In the genomic region with DNA sequence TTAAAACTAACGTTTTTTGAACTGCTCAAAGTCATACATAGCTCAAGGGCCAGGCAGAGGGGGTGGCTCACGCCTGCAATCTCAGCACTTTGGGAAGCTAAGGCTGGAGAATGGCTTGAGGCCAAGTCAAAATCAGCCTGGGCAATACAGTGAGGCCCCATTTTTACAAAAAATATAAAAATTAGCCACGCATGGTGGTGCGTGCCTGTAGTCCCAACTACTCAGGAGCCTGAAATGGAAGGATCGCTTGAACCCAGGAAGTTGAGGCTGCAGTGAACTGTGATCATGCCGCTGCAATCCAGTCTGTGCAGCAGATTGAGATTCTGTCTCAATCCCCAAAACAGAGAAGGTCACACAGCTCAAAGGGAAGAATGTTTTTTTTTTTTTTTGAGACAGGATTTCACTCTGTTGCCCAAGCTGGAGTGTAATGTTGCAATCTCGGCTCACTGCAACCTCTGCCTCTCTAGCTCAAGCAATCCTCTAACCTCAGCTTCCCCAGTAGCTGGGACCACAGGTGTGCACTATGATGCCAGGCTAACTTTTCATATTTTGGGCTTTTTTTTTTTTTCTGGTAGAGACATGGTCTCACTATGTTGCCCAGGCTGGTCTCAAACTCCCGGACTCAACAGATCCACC, we compare ENCODE assay signal across 15 cellular contexts. TPM values are rescaled to one million over a fixed set of nuclear protein-coding genes. Genes with fewer than 3 reads are reported as not detected.
DNase-seq lines count a peak whose midpoint lies in the region; ATAC-seq and TF ChIP-seq lines count a peak whose summit lies in the region.
"Had no signal": no experiment of that assay in that cellular context is flagged by ENCODE, and none has a peak within 500 bp of the region (broad histone marks: within the 10 kb centered on the region; RNA-seq: fewer than 3 reads in every experiment).

No MANE protein-coding gene starts in this region.

- peaks cover 0 to 9% of the 10 kb centered on the region in 2 experiments; a peak in 2 of 4 replicates for H3K4me1 ChIP-seq in SK-N-SH (ENCODE audit: control insufficient read depth in 1 of 2, insufficient read depth in 2 of 2, low read depth in 1 of 2, low read length in 1 of 2)

- no peak overlapping the region for H3K9ac ChIP-seq in SK-N-SH

- no peak overlapping the region for H2AFZ ChIP-seq in SK-N-SH (ENCODE audit: low read depth)

- H3K4me3 Mint-ChIP-seq in activated CD4-positive, alpha-beta T cell treated with anti-CD3 and anti-CD28 coated beads, Interleukin-2, amount 10 ng/mL, durations not matched to agents 7 days and 5 days = no peak overlapping the region
- no peak overlapping the region for H3K4me3 Mint-ChIP-seq in activated CD4-positive, alpha-beta T cell treated with anti-CD3 and anti-CD28 coated beads, Interleukin-2, amount 10 ng/mL, durations not matched to agents 24 days and 14 days
- peak overlapping the region in 2 of 3 donors; percentile 17 to 96 for H3K4me3 Mint-ChIP-seq in T-cell
- H3K4me3 Mint-ChIP-seq in stimulated activated effector memory CD8-positive, alpha-beta T cell treated with anti-CD3 and anti-CD28 coated beads, Interleukin-12 subunit alpha, Interleukin-12 subunit beta, amount 100 ng/mL, for 72 hours = no peak overlapping the region
- H3K4me3 Mint-ChIP-seq: H9; stimulated activated memory B cell treated with anti-CD40 and anti-IgM and Interleukin-4, amounts not matched to agents 10 μg/mL and 1 μg/mL and 100 μg/mL, for 72 hours had no signal

- no peak overlapping the region for H3K4me3 ChIP-seq in SK-N-SH (ENCODE audit: low read depth in 2 of 2, low read length in 1 of 2)

- no peaks in the 10 kb centered on the region for H3K27me3 ChIP-seq in SK-N-SH (ENCODE audit: insufficient read depth)

- 88% methylated on average over 8 of the region's 8 CpGs for WGBS in SK-N-SH (ENCODE audit: low lambda C conversion rate)

- ATAC-seq in T-cell (replicated peaks in 1 of 4) = no peak
- no peak for ATAC-seq in stimulated activated effector memory CD8-positive, alpha-beta T cell treated with anti-CD3 and anti-CD28 coated beads, Interleukin-12 subunit alpha, Interleukin-12 subunit beta, amount 100 ng/mL, for 72 hours
- ATAC-seq in GM19395 (IDR thresholded peaks at IDR 0.05; ENCODE audit: unreplicated experiment) = no peak
- ATAC-seq: stimulated activated memory B cell treated with anti-CD40 and anti-IgM and Interleukin-4, amounts not matched to agents 10 μg/mL and 1 μg/mL and 100 μg/mL, for 72 hours had no signal

- no peak overlapping the region for H3K27ac ChIP-seq in SK-N-SH (ENCODE audit: low read depth in 2 of 2, low read length in 1 of 2)

- intact Hi-C loops in activated CD4-positive, alpha-beta T cell treated with anti-CD3 and anti-CD28 coated beads, Interleukin-2, amount 10 ng/mL, durations not matched to agents 24 days and 14 days (cut with micrococcal nuclease) = loop anchor here (5.0 kb wide), 1 partner anchor 149 kb away; the partner anchor contains the start of gene OXA1L

- no peak for TF ChIP-seq RAD21 in SK-N-SH (IDR thresholded peaks at IDR 0.05; ENCODE audit: low read length)

- no peaks in the 10 kb centered on the region for H3K9me3 ChIP-seq in SK-N-SH

- no peak for DNase-seq in activated CD4-positive, alpha-beta T cell treated with anti-CD3 and anti-CD28 coated beads, Interleukin-2, amount 10 ng/mL, durations not matched to agents 7 days and 5 days
- DNase-seq in activated CD4-positive, alpha-beta T cell treated with anti-CD3 and anti-CD28 coated beads, Interleukin-2, amount 10 ng/mL, durations not matched to agents 24 days and 14 days = no peak
- DNase-seq in T-cell = no peak
- peak; percentile 26 for DNase-seq in fibroblast of the conjunctiva (ENCODE audit: low read depth)
- no peak for DNase-seq in stimulated activated effector memory CD8-positive, alpha-beta T cell treated with anti-CD3 and anti-CD28 coated beads, Interleukin-12 subunit alpha, Interleukin-12 subunit beta, amount 100 ng/mL, for 72 hours (ENCODE audit: low spot score in 2 of 2)
- DNase-seq in SHP77 treated with DMSO at 0.1 percent for 48 hours (lab: John Stamatoyannopoulos, UW) = no peak
- no peak for DNase-seq in SK-N-SH
- DNase-seq: 8988T; H9; NCI-H1048; NCI-H774; stimulated activated CD4-positive, alpha-beta T cell treated with anti-CD3 and anti-CD28 coated beads, Interleukin-15, amount 100 ng/mL, for 24 hours; T-helper 9 cell had no signal

- H3K79me2 ChIP-seq in SK-N-SH (ENCODE audit: insufficient read depth) = peaks cover 77% of the 10 kb centered on the region

- CTCF ChIA-PET in activated CD4-positive, alpha-beta T cell treated with anti-CD3 and anti-CD28 coated beads, Interleukin-2, amount 10 ng/mL, durations not matched to agents 7 days and 5 days (lab: Charles Lee) = interaction anchor here (0.9 to 5.9 kb wide), 7 partner anchors 11 to 346 kb away, joined by 3 to 45 read pairs (median 5); partner anchors contain the start of gene PRMT5
- CTCF ChIA-PET in T-cell (lab: Charles Lee) = interaction anchor here (0.5 to 2.2 kb wide), 8 partner anchors 14 to 1418 kb away, joined by 3 to 8 read pairs (median 3); partner anchors contain the start of genes DAD1 (in 1 of the 2) and PRMT5 (in 1 of the 2)
- CTCF ChIA-PET in SK-N-SH (lab: Yijun Ruan, JAX) = interaction anchor here (0.6 to 6.8 kb wide), 5 partner anchors 15 to 93 kb away, joined by 3 to 34 read pairs (median 6); no protein-coding TSS in a partner anchor

- TF ChIP-seq EP300 in SK-N-SH (IDR thresholded peaks at IDR 0.05; ENCODE audit: borderline replicate concordance in 1 of 2, low read depth in 1 of 2, low read length in 1 of 2) = no peak

- no peaks in the 10 kb centered on the region for H4K20me1 ChIP-seq in SK-N-SH (ENCODE audit: insufficient read depth)

- peaks cover 11 to 28% of the 10 kb centered on the region in 2 experiments for H3K36me3 ChIP-seq in SK-N-SH (replicated peaks in 1 of 2; ENCODE audit: control insufficient read depth in 1 of 2, insufficient read depth in 2 of 2, low read length in 1 of 2)

- no peak for TF ChIP-seq CTCF in SK-N-SH (IDR thresholded peaks at IDR 0.05)

- peaks cover 43% of the 10 kb centered on the region for H3K36me3 Mint-ChIP-seq in activated CD4-positive, alpha-beta T cell treated with anti-CD3 and anti-CD28 coated beads, Interleukin-2, amount 10 ng/mL, durations not matched to agents 7 days and 5 days (ENCODE audit: low read depth)
- peaks cover 60% of the 10 kb centered on the region for H3K36me3 Mint-ChIP-seq in activated CD4-positive, alpha-beta T cell treated with anti-CD3 and anti-CD28 coated beads, Interleukin-2, amount 10 ng/mL, durations not matched to agents 24 days and 14 days (ENCODE audit: low read depth)
- H3K36me3 Mint-ChIP-seq in T-cell = peaks cover 21% of the 10 kb centered on the region
- H3K36me3 Mint-ChIP-seq in stimulated activated effector memory CD8-positive, alpha-beta T cell treated with anti-CD3 and anti-CD28 coated beads, Interleukin-12 subunit alpha, Interleukin-12 subunit beta, amount 100 ng/mL, for 72 hours = peaks cover 98% of the 10 kb centered on the region

- no peaks in the 10 kb centered on the region for H3K27me3 Mint-ChIP-seq in activated CD4-positive, alpha-beta T cell treated with anti-CD3 and anti-CD28 coated beads, Interleukin-2, amount 10 ng/mL, durations not matched to agents 7 days and 5 days
- H3K27me3 Mint-ChIP-seq in activated CD4-positive, alpha-beta T cell treated with anti-CD3 and anti-CD28 coated beads, Interleukin-2, amount 10 ng/mL, durations not matched to agents 24 days and 14 days = peaks cover 2% of the 10 kb centered on the region
- peaks cover 0 to 4% of the 10 kb centered on the region in 2 donors for H3K27me3 Mint-ChIP-seq in T-cell
- H3K27me3 Mint-ChIP-seq: stimulated activated memory B cell treated with anti-CD40 and anti-IgM and Interleukin-4, amounts not matched to agents 10 μg/mL and 1 μg/mL and 100 μg/mL, for 72 hours had no signal

- peaks cover 5% of the 10 kb centered on the region for H3F3A ChIP-seq in SK-N-SH (replicated peaks; ENCODE audit: insufficient read depth)

- H3K4me1 Mint-ChIP-seq in activated CD4-positive, alpha-beta T cell treated with anti-CD3 and anti-CD28 coated beads, Interleukin-2, amount 10 ng/mL, durations not matched to agents 7 days and 5 days = peaks cover 52% of the 10 kb centered on the region
- peaks cover 35% of the 10 kb centered on the region for H3K4me1 Mint-ChIP-seq in activated CD4-positive, alpha-beta T cell treated with anti-CD3 and anti-CD28 coated beads, Interleukin-2, amount 10 ng/mL, durations not matched to agents 24 days and 14 days
- peaks cover 60 to 67% (median 66%) of the 10 kb centered on the region in 3 donors for H3K4me1 Mint-ChIP-seq in T-cell
- H3K4me1 Mint-ChIP-seq in stimulated activated effector memory CD8-positive, alpha-beta T cell treated with anti-CD3 and anti-CD28 coated beads, Interleukin-12 subunit alpha, Interleukin-12 subunit beta, amount 100 ng/mL, for 72 hours = peaks cover 28% of the 10 kb centered on the region

- POLR2A ChIA-PET in activated CD4-positive, alpha-beta T cell treated with anti-CD3 and anti-CD28 coated beads, Interleukin-2, amount 10 ng/mL, durations not matched to agents 7 days and 5 days (lab: Charles Lee) = no interaction called here
- POLR2A ChIA-PET in T-cell (lab: Charles Lee) (interaction anchor here (0.6 to 1.4 kb wide), 5 partner anchors 30 to 945 kb away, joined by 3 to 4 read pairs (median 4); partner anchors contain the start of gene LRP10 (in 1 of the 2)), SK-N-SH (lab: Yijun Ruan, JAX) (interaction anchor here (0.6 kb wide), 1 partner anchor 44 kb away, joined by 3 read pairs; no protein-coding TSS in a partner anchor)

- H3K27ac Mint-ChIP-seq in activated CD4-positive, alpha-beta T cell treated with anti-CD3 and anti-CD28 coated beads, Interleukin-2, amount 10 ng/mL, durations not matched to agents 7 days and 5 days = peak overlapping the region; percentile 3
- no peak overlapping the region for H3K27ac Mint-ChIP-seq in activated CD4-positive, alpha-beta T cell treated with anti-CD3 and anti-CD28 coated beads, Interleukin-2, amount 10 ng/mL, durations not matched to agents 24 days and 14 days
- peak overlapping the region; percentile 34 to 52 for H3K27ac Mint-ChIP-seq in T-cell
- H3K27ac Mint-ChIP-seq in stimulated activated effector memory CD8-positive, alpha-beta T cell treated with anti-CD3 and anti-CD28 coated beads, Interleukin-12 subunit alpha, Interleukin-12 subunit beta, amount 100 ng/mL, for 72 hours = peak overlapping the region; percentile 17
- H3K27ac Mint-ChIP-seq: H9; stimulated activated memory B cell treated with anti-CD40 and anti-IgM and Interleukin-4, amounts not matched to agents 10 μg/mL and 1 μg/mL and 100 μg/mL, for 72 hours had no signal

- H3K4me2 ChIP-seq in SK-N-SH = no peak overlapping the region

- no peaks in the 10 kb centered on the region for H3K9me2 ChIP-seq in SK-N-SH

- H3K9me3 Mint-ChIP-seq in activated CD4-positive, alpha-beta T cell treated with anti-CD3 and anti-CD28 coated beads, Interleukin-2, amount 10 ng/mL, durations not matched to agents 7 days and 5 days = no peaks in the 10 kb centered on the region
- no peaks in the 10 kb centered on the region for H3K9me3 Mint-ChIP-seq in activated CD4-positive, alpha-beta T cell treated with anti-CD3 and anti-CD28 coated beads, Interleukin-2, amount 10 ng/mL, durations not matched to agents 24 days and 14 days
- no peaks in the 10 kb centered on the region for H3K9me3 Mint-ChIP-seq in T-cell
- H3K9me3 Mint-ChIP-seq in stimulated activated effector memory CD8-positive, alpha-beta T cell treated with anti-CD3 and anti-CD28 coated beads, Interleukin-12 subunit alpha, Interleukin-12 subunit beta, amount 100 ng/mL, for 72 hours = no peaks in the 10 kb centered on the region
- H3K9me3 Mint-ChIP-seq: stimulated activated memory B cell treated with anti-CD40 and anti-IgM and Interleukin-4, amounts not matched to agents 10 μg/mL and 1 μg/mL and 100 μg/mL, for 72 hours had no signal

RNA-seq across cellular contexts. Expression of gene RBM23, which starts 2.9 kb away (rescaled TPM):
- total RNA-seq in activated CD4-positive, alpha-beta T cell treated with anti-CD3 and anti-CD28 coated beads, Interleukin-2, amount 10 ng/mL, durations not matched to agents 7 days and 5 days = 10 to 100 TPM; 79.0 to 79.6 TPM
- total RNA-seq in activated CD4-positive, alpha-beta T cell treated with anti-CD3 and anti-CD28 coated beads, Interleukin-2, amount 10 ng/mL, durations not matched to agents 24 days and 14 days = 82.7 and 90.2 TPM in 2 replicates
- total RNA-seq in T-cell = 100 to 1,000 TPM in 1 of 5 donors, 10 to 100 TPM in 4; 88.7 to 102 (median 94.7) TPM
- polyA plus RNA-seq in SK-N-SH (2012; rRNA removed) = 52.4 and 65.5 TPM in 2 replicates
- 70.3 and 76.0 TPM in 2 replicates for polyA plus RNA-seq in SK-N-SH (2012; cell fraction: cytosol; rRNA removed)
- 97.7 and 97.9 TPM in 2 replicates for polyA plus RNA-seq in SK-N-SH (2012; cell fraction: nucleus; rRNA removed)

RNA-seq across cellular contexts. Expression of gene PRMT5, which starts 13.2 kb away (rescaled TPM):
- 10 to 100 TPM; 52.6 to 56.8 TPM for total RNA-seq in activated CD4-positive, alpha-beta T cell treated with anti-CD3 and anti-CD28 coated beads, Interleukin-2, amount 10 ng/mL, durations not matched to agents 7 days and 5 days
- total RNA-seq in activated CD4-positive, alpha-beta T cell treated with anti-CD3 and anti-CD28 coated beads, Interleukin-2, amount 10 ng/mL, durations not matched to agents 24 days and 14 days = 198 and 200 TPM in 2 replicates
- total RNA-seq in T-cell = 10 to 100 TPM; 17.7 to 45.3 (median 37.5) TPM
- 132 and 174 TPM in 2 replicates for polyA plus RNA-seq in SK-N-SH (2012; rRNA removed)
- 103 and 123 TPM in 2 replicates for polyA plus RNA-seq in SK-N-SH (2012; cell fraction: cytosol; rRNA removed)
- 158 and 224 TPM in 2 replicates for polyA plus RNA-seq in SK-N-SH (2012; cell fraction: nucleus; rRNA removed)

RNA-seq across cellular contexts. Expression of gene REM2, which starts 33.0 kb away (rescaled TPM):
- under 1 TPM; 0.52 to 0.69 TPM for total RNA-seq in activated CD4-positive, alpha-beta T cell treated with anti-CD3 and anti-CD28 coated beads, Interleukin-2, amount 10 ng/mL, durations not matched to agents 7 days and 5 days
- 0.28 and 0.33 TPM in 2 replicates for total RNA-seq in activated CD4-positive, alpha-beta T cell treated with anti-CD3 and anti-CD28 coated beads, Interleukin-2, amount 10 ng/mL, durations not matched to agents 24 days and 14 days
- total RNA-seq in T-cell = 10 to 100 TPM in 1 of 5 donors, 1 to 10 TPM in 4; 4.1 to 10.6 (median 6.2) TPM
- 0.26 and 0.36 TPM in 2 replicates for polyA plus RNA-seq in SK-N-SH (2012; rRNA removed)
- polyA plus RNA-seq in SK-N-SH (2012; cell fraction: cytosol; rRNA removed) = 0.12 and 0.17 TPM in 2 replicates
- 1.2 TPM in 2 replicates for polyA plus RNA-seq in SK-N-SH (2012; cell fraction: nucleus; rRNA removed)

RNA-seq across cellular contexts. Expression of gene HAUS4, which starts 40.9 kb away (rescaled TPM):
- total RNA-seq in activated CD4-positive, alpha-beta T cell treated with anti-CD3 and anti-CD28 coated beads, Interleukin-2, amount 10 ng/mL, durations not matched to agents 7 days and 5 days = 10 to 100 TPM; 67.4 to 68.6 TPM
- total RNA-seq in activated CD4-positive, alpha-beta T cell treated with anti-CD3 and anti-CD28 coated beads, Interleukin-2, amount 10 ng/mL, durations not matched to agents 24 days and 14 days = 59.4 and 63.1 TPM in 2 replicates
- 10 to 100 TPM; 19.2 to 37.1 (median 23.8) TPM for total RNA-seq in T-cell
- 25.0 and 27.3 TPM in 2 replicates for polyA plus RNA-seq in SK-N-SH (2012; rRNA removed)
- 20.8 and 25.7 TPM in 2 replicates for polyA plus RNA-seq in SK-N-SH (2012; cell fraction: cytosol; rRNA removed)
- 32.3 and 38.8 TPM in 2 replicates for polyA plus RNA-seq in SK-N-SH (2012; cell fraction: nucleus; rRNA removed)

RNA-seq across cellular contexts. Expression of gene LRP10, which starts 44.5 kb away (rescaled TPM):
- total RNA-seq in activated CD4-positive, alpha-beta T cell treated with anti-CD3 and anti-CD28 coated beads, Interleukin-2, amount 10 ng/mL, durations not matched to agents 7 days and 5 days = 10 to 100 TPM; 60.0 to 63.5 TPM
- total RNA-seq in activated CD4-positive, alpha-beta T cell treated with anti-CD3 and anti-CD28 coated beads, Interleukin-2, amount 10 ng/mL, durations not matched to agents 24 days and 14 days = 34.2 and 35.2 TPM in 2 replicates
- total RNA-seq in T-cell = 100 to 1,000 TPM in 1 of 5 donors, 10 to 100 TPM in 4; 67.0 to 103 (median 89.9) TPM
- 87.8 and 117 TPM in 2 replicates for polyA plus RNA-seq in SK-N-SH (2012; rRNA removed)
- polyA plus RNA-seq in SK-N-SH (2012; cell fraction: cytosol; rRNA removed) = 37.3 and 79.1 TPM in 2 replicates
- 78.8 and 101 TPM in 2 replicates for polyA plus RNA-seq in SK-N-SH (2012; cell fraction: nucleus; rRNA removed)

Comparison
In these comparisons a context has a peak if more than half of its experiments do, and no peak if none do; other contexts are left out.
1. H3K4me3 Mint-ChIP-seq: peak in T-cell (2 of 3); none in activated CD4-positive, alpha-beta T cell treated with anti-CD3 and anti-CD28 coated beads, Interleukin-2, amount 10 ng/mL, durations not matched to agents 7 days and 5 days (single experiment), activated CD4-positive, alpha-beta T cell treated with anti-CD3 and anti-CD28 coated beads, Interleukin-2, amount 10 ng/mL, durations not matched to agents 24 days and 14 days (single experiment) and stimulated activated effector memory CD8-positive, alpha-beta T cell treated with anti-CD3 and anti-CD28 coated beads, Interleukin-12 subunit alpha, Interleukin-12 subunit beta, amount 100 ng/mL, for 72 hours (single experiment).